ENCODE assay signal across 23 cellular contexts in the genomic region with DNA sequence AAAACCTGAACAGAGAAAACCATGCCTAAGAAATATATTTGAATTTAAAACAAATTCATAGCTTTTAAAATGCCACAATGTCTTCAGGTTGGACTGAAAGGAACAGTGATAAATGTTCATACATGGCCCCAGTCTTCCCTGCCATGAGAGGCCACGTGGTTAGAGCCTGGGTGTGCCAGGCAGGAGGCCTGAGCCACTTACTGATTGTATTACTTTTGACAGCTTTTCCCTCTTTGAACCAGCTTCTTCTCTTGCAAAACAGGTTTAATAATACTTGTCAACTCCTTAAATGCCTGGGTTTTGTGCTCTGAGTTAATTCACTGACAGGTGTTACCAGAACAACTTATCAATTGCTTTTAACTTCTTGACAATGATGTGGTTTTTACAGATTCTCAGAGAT. TPM values are rescaled to one million over a fixed set of nuclear protein-coding genes. Genes with fewer than 3 reads are reported as not detected.
DNase-seq lines count a peak whose midpoint lies in the region; ATAC-seq lines count a peak whose summit lies in the region.
"Had no signal": no experiment of that assay in that cellular context is flagged by ENCODE, and none has a peak within 500 bp of the region (broad histone marks: within the 10 kb centered on the region; RNA-seq: fewer than 3 reads in every experiment).

No MANE protein-coding gene starts in this region.

- H3K36me3 Mint-ChIP-seq in activated naive CD4-positive, alpha-beta T cell treated with anti-CD3 and anti-CD28 coated beads, Interleukin-2, amount 50 U/mL, for 72 hours: peaks cover 0 to 6% of the 10 kb centered on the region in 2 donors

- peak; percentile 91 for ATAC-seq in esophagus mucosa
- ATAC-seq in activated naive CD4-positive, alpha-beta T cell treated with anti-CD3 and anti-CD28 coated beads, Interleukin-2, amount 50 U/mL, for 72 hours: no peak
- ATAC-seq: CD8-positive, alpha-beta T cell; K562 had no signal

- H3K9me3 Mint-ChIP-seq in activated naive CD4-positive, alpha-beta T cell treated with anti-CD3 and anti-CD28 coated beads, Interleukin-2, amount 50 U/mL, for 72 hours: peaks cover 0 to under 1% of the 10 kb centered on the region in 2 donors
- H3K9me3 Mint-ChIP-seq: CD8-positive, alpha-beta T cell had no signal

- DNase-seq in DMS 273 (lab: John Stamatoyannopoulos, UW; ENCODE audit: unreplicated experiment): peak; percentile 17
- DNase-seq in DMS 273 treated with DMSO at 0.1 percent for 48 hours (lab: John Stamatoyannopoulos, UW): no peak
- peak; percentile 13 for DNase-seq in NCI-H2227 treated with DMSO at 0.1 percent for 48 hours (lab: John Stamatoyannopoulos, UW)
- DNase-seq in putamen (ENCODE audit: low spot score): peak; percentile 61
- DNase-seq in activated naive CD4-positive, alpha-beta T cell treated with anti-CD3 and anti-CD28 coated beads, Interleukin-2, amount 50 U/mL, for 72 hours (ENCODE audit: low spot score in 2 of 2): no peak
- DNase-seq in medulla oblongata (ENCODE audit: extremely low spot score): no peak
- DNase-seq in amniotic stem cell (lab: John Stamatoyannopoulos, UW): no peak
- DNase-seq: AML-193; C1 segment of cervical spinal cord; Calu3; CD8-positive, alpha-beta T cell; DMS53; H9; MM.1S; NCI-H1092; NCI-H1436; NCI-H187 treated with DMSO at 0.1 percent for 48 hours; NCI-H2171; NCI-H446; NCI-H526; Right ventricle myocardium superior had no signal

- H3K27ac Mint-ChIP-seq in activated naive CD4-positive, alpha-beta T cell treated with anti-CD3 and anti-CD28 coated beads, Interleukin-2, amount 50 U/mL, for 72 hours: no peak overlapping the region
- H3K27ac Mint-ChIP-seq: CD8-positive, alpha-beta T cell; H9 had no signal

RNA-seq across cellular contexts. Expression of a gene that starts 27.0 kb away (rescaled TPM):
- total RNA-seq in esophagus mucosa: 4.5 TPM
- 10 to 100 TPM in 1 of 2 donors, 1 to 10 TPM in 1; 1.5 to 12.1 TPM for total RNA-seq in activated naive CD4-positive, alpha-beta T cell treated with anti-CD3 and anti-CD28 coated beads, Interleukin-2, amount 50 U/mL, for 72 hours

RNA-seq across cellular contexts. Expression of a gene that starts 27.4 kb away (rescaled TPM):
- total RNA-seq in esophagus mucosa: 29.5 TPM
- 10 to 100 TPM; 45.2 to 59.8 TPM for total RNA-seq in activated naive CD4-positive, alpha-beta T cell treated with anti-CD3 and anti-CD28 coated beads, Interleukin-2, amount 50 U/mL, for 72 hours

Comparison
In these comparisons a context has a peak if more than half of its experiments do, and no peak if none do; other contexts are left out.
1. DNase-seq: peak in DMS 273 (single experiment), NCI-H2227 treated with DMSO at 0.1 percent for 48 hours (single experiment) and putamen (single experiment); none in DMS 273 treated with DMSO at 0.1 percent for 48 hours (single experiment), activated naive CD4-positive, alpha-beta T cell treated with anti-CD3 and anti-CD28 coated beads, Interleukin-2, amount 50 U/mL, for 72 hours (0 of 2), medulla oblongata (single experiment) and amniotic stem cell (single experiment).